14 cellular contexts compared by ENCODE assay signal in genomic region chr12:104486943-104487819, GRCh38. TPM values are rescaled to one million over a fixed set of nuclear protein-coding genes. Genes with fewer than 3 reads are reported as not detected.
DNase-seq lines count a peak whose midpoint lies in the region; ATAC-seq, FAIRE-seq and TF ChIP-seq lines count a peak whose summit lies in the region.
"Had no signal": no experiment of that assay in that cellular context is flagged by ENCODE, and none has a peak within 500 bp of the region (broad histone marks: within the 10 kb centered on the region; RNA-seq: fewer than 3 reads in every experiment).

No MANE protein-coding gene starts in this region.

- no peaks in the 10 kb centered on the region for H3K27me3 Mint-ChIP-seq in IgD-negative memory B cell

- DNase-seq in DMS53 (lab: John Stamatoyannopoulos, UW), result peak; percentile 64
- DNase-seq in DMS53 treated with DMSO at 0.1 percent for 48 hours (lab: John Stamatoyannopoulos, UW; ENCODE audit: unreplicated experiment), result no peak
- DNase-seq in GM12878 (ENCODE audit: low read depth, low spot score), result no peak
- DNase-seq in sciatic nerve (ENCODE audit: low spot score), result no peak
- no peak for DNase-seq in foreskin fibroblast
- DNase-seq: caudate nucleus, esophagus squamous epithelium, NCI-H524 treated with DMSO at 0.1 percent for 48 hours, nucleus accumbens had no signal

- no peak for FAIRE-seq in GM12878 (lab: Jason Lieb, UNC)
- FAIRE-seq: H1 had no signal

- H3K4me3 ChIP-seq in GM12878 (no peak overlapping the region), foreskin fibroblast (ENCODE audit: low read depth in 1 of 2, low read length in 2 of 2) (no peak overlapping the region)
- H3K4me3 ChIP-seq: esophagus squamous epithelium had no signal

- H3K9me3 ChIP-seq in GM12878 (replicated peaks; ENCODE audit: control insufficient read depth, insufficient read depth, low read length), result no peaks in the 10 kb centered on the region
- H3K9me3 ChIP-seq: esophagus squamous epithelium had no signal

- CTCF ChIA-PET in GM12878 (lab: Yijun Ruan, JAX), result interaction anchor here (0.9 to 2.5 kb wide), 7 partner anchors 9 to 105 kb away, joined by 3 to 14 read pairs (median 7); partner anchors contain the start of gene CHST11

- no peak overlapping the region for H3K27ac ChIP-seq in GM12878 (ENCODE audit: control insufficient read depth, insufficient read depth)
- H3K27ac ChIP-seq: 22Rv1, esophagus squamous epithelium had no signal

- H3K4me2 ChIP-seq in GM12878 (ENCODE audit: control insufficient read depth, insufficient read depth), result peak overlapping the region; percentile 11; the same call in 1 of the 2 replicates

- H2AFZ ChIP-seq in GM12878 (ENCODE audit: control insufficient read depth, low read depth, low read length), result no peak overlapping the region

- in situ Hi-C loops in GM12878 (cut with MboI), result no loop called here

- BruUV-seq in GM12878 (replicated peaks; lab: Mats Ljungman, UMichigan), result no TSS peak

- H3K36me3 Mint-ChIP-seq in IgD-negative memory B cell, result no peaks in the 10 kb centered on the region

- no peaks in the 10 kb centered on the region for H3K27me3 ChIP-seq in GM12878 (replicated peaks in 1 of 2; ENCODE audit: control insufficient read depth in 2 of 2, insufficient read depth in 2 of 2, low read length in 1 of 2)
- H3K27me3 ChIP-seq: esophagus squamous epithelium had no signal

- H4K20me1 ChIP-seq in GM12878 (ENCODE audit: control insufficient read depth, insufficient read depth), result no peaks in the 10 kb centered on the region

- TF ChIP-seq CTCF in GM12878 (IDR thresholded peaks at IDR 0.05 in 2 of 3, conservative IDR thresholded peaks at IDR 0.05 in 1 of 3; ENCODE audit: control insufficient read depth in 2 of 3, extremely low read depth in 1 of 3, insufficient read depth in 1 of 3, low read depth in 3 of 3, low read length in 3 of 3), result no peak
- TF ChIP-seq CTCF in foreskin fibroblast (IDR thresholded peaks at IDR 0.05; ENCODE audit: low read depth, low read length), result no peak

- H3K4me3 Mint-ChIP-seq in IgD-negative memory B cell, result peak overlapping the region in 2 of 4 donors; percentile 15 to 20

- SMC1A ChIA-PET in GM12878 (lab: Charles Lee; ENCODE audit: uncharacterized antibody, unreplicated experiment), result interaction anchor here (0.7 to 3.2 kb wide), 19 partner anchors 9 to 228 kb away, joined by 3 to 41 read pairs (median 5); partner anchors contain the start of gene CHST11

- H3K27ac Mint-ChIP-seq in IgD-negative memory B cell, result peak overlapping the region in 2 of 3 donors; percentile 41 to 62

- POLR2A ChIA-PET in GM12878 (lab: Charles Lee), result interaction anchor here (0.9 to 2.1 kb wide), 7 partner anchors 9 to 27 kb away, joined by 3 to 11 read pairs (median 6); no protein-coding TSS in a partner anchor

- no peak for TF ChIP-seq POLR2A in GM12878 (IDR thresholded peaks at IDR 0.05; ENCODE audit: low read depth, low read length)

- H3K4me1 Mint-ChIP-seq in IgD-negative memory B cell, result peaks cover 57 to 74% (median 58%) of the 10 kb centered on the region in 3 donors

- no peak overlapping the region for H3K9ac ChIP-seq in GM12878 (ENCODE audit: control insufficient read depth, insufficient read depth, low read length)

- no peaks in the 10 kb centered on the region for H3K9me3 Mint-ChIP-seq in IgD-negative memory B cell

- intact Hi-C loops in GM12878 (cut with micrococcal nuclease; ENCODE audit: unreplicated experiment) (no loop called here), sciatic nerve (cut with DNase I) (no loop called here)

- H3K4me1 ChIP-seq in GM12878 (ENCODE audit: control insufficient read depth, insufficient read depth, low read length), result peaks cover 36% of the 10 kb centered on the region

- peaks cover 67% of the 10 kb centered on the region for H3K79me2 ChIP-seq in GM12878 (ENCODE audit: control insufficient read depth, insufficient read depth, low read length)

- peaks cover 0 to 6% of the 10 kb centered on the region in 2 experiments; a peak in 2 of 4 replicates for H3K36me3 ChIP-seq in GM12878 (ENCODE audit: control insufficient read depth in 2 of 2, insufficient read depth in 2 of 2, low read length in 1 of 2)
- H3K36me3 ChIP-seq: esophagus squamous epithelium had no signal

- no peak for TF ChIP-seq EP300 in GM12878 (IDR thresholded peaks at IDR 0.05; ENCODE audit: borderline replicate concordance in 1 of 2, control insufficient read depth in 1 of 2, low read depth in 2 of 2, low read length in 2 of 2)

- ATAC-seq in GM12878, result peak; percentile 61
- peak; percentile 56 for ATAC-seq in sciatic nerve
- no peak for ATAC-seq in HG03432 (IDR thresholded peaks at IDR 0.05; ENCODE audit: unreplicated experiment)
- no peak for ATAC-seq in HG02970 (IDR thresholded peaks at IDR 0.05; ENCODE audit: low FRiP score, unreplicated experiment)

- no peak for TF ChIP-seq RAD21 in GM12878 (IDR thresholded peaks at IDR 0.05; ENCODE audit: insufficient read depth, low read depth, low read length)

- RAD21 ChIA-PET in GM12878 (lab: Charles Lee; ENCODE audit: unreplicated experiment), result interaction anchor here (0.8 to 1.8 kb wide), 16 partner anchors 9 to 208 kb away, joined by 3 to 20 read pairs (median 4); no protein-coding TSS in a partner anchor

- WGBS in GM12878 (ENCODE audit: insufficient coverage, insufficient replicate concordance, low lambda C conversion rate, missing lambda C conversion rate), result 80% methylated on average over 9 of the region's 9 CpGs

TF ChIP-seq in GM12878, 131 proteins besides CTCF, POLR2A, EP300 and RAD21:
- TF ChIP-seq BHLHE40 (IDR thresholded peaks at IDR 0.05; ENCODE audit: borderline replicate concordance in 1 of 2, low read depth in 2 of 2, low read length in 1 of 2) (peak in 1 of 2 experiments; percentile 71; a peak in 2 of 4 replicates), ESRRA (IDR thresholded peaks at IDR 0.05; ENCODE audit: low read length) (no peak)
TF ChIP-seq in GM12878: peak in this region for 1.

RNA-seq across cellular contexts. Expression of gene CHST11, which starts 30.4 kb away (rescaled TPM):
- polyA plus RNA-seq in IgD-negative memory B cell (41.7 TPM), GM12878 (2011; rRNA removed) (20.0 and 25.7 TPM in 2 replicates), GM12878 (2014; fragmentation: Illumina TruSeq; extraction: Trizol) (12.5 and 13.4 TPM in 2 replicates), GM12878 (2014; fragmentation: Nextera tagmentation; extraction: Ambion mirVana) (1 to 10 TPM; 1.9 to 2.5 TPM), GM12878 (2014; rRNA removed) (11.3 and 23.1 TPM in 2 replicates), GM12878 (2016; fragmentation: Nextera tagmentation; extraction: Ambion mirVana) (10 to 100 TPM; 20.9 to 24.6 TPM)
- total RNA-seq in GM12878 (2013; cell fraction: nucleolus; rRNA removed), result 76.7 and 93.6 TPM in 2 replicates
- total RNA-seq in GM12878 (2014; rRNA removed) (19.9 and 23.8 TPM in 2 replicates), GM12878 (2014; rRNA removed; fragmentation: Illumina TruSeq; extraction: Trizol) (12.3 and 13.0 TPM in 2 replicates), GM12878 (2021) (34.8 and 38.1 TPM in 2 replicates), sciatic nerve (19.2 TPM)
- polyA plus RNA-seq in GM12878 (2011; ENCODE audit: low read depth), result 6.0 TPM
- 46.8 and 64.2 TPM in 2 replicates for polyA plus RNA-seq in GM12878 (2011; cell fraction: cytosol; rRNA removed)
- polyA plus RNA-seq in GM12878 (2011; cell fraction: nucleus; rRNA removed), result 21.6 and 29.7 TPM in 2 replicates
- 11.8 and 12.6 TPM in 2 replicates for polyA plus RNA-seq in GM12878 (2012)
- polyA minus RNA-seq in GM12878 (2011; rRNA and poly(A)+ RNA removed), result 36.6 and 44.7 TPM in 2 replicates
- polyA minus RNA-seq in GM12878 (2011; cell fraction: cytosol; rRNA and poly(A)+ RNA removed), result 11.2 and 11.3 TPM in 2 replicates
- 25.5 and 48.1 TPM in 2 replicates for polyA minus RNA-seq in GM12878 (2011; cell fraction: nucleus; rRNA and poly(A)+ RNA removed)

Comparison
In these comparisons a context has a peak if more than half of its experiments do, and no peak if none do; other contexts are left out.
1. ATAC-seq: peak in GM12878 (single experiment) and sciatic nerve (single experiment); none in HG03432 (single experiment) and HG02970 (single experiment).